9 cellular contexts compared by ENCODE assay signal in the genomic region with DNA sequence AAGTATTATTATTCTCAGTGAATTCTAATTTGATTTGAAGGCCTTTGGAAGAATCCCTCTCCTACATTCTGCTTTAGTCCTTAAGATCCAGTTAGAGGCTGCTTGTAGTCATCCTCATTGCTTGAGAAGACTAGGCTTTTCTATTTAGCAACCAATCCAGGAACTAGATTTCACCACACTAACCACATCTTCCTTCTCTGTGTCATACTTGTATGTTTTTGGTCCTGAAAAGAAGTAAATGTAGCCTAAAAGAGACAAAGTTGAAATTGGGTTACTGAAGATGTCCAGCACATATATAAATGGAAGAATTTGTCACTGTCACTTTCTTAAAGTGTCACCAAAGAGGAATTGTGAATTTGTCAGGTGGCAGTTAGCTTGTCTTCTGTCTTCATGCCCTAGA. TPM values are rescaled to one million over a fixed set of nuclear protein-coding genes. Genes with fewer than 3 reads are reported as not detected.
A peak's percentile ranks its signal among the peaks of the same experiment; 100 is the strongest.
DNase-seq lines count a peak whose midpoint lies in the region; ATAC-seq, FAIRE-seq and TF ChIP-seq lines count a peak whose summit lies in the region.
"Had no signal": no experiment of that assay in that cellular context is flagged by ENCODE, and none has a peak within 500 bp of the region (broad histone marks: within the 10 kb centered on the region; RNA-seq: fewer than 3 reads in every experiment).

No MANE protein-coding gene starts in this region.

- no peak overlapping the region for H3K4me2 ChIP-seq in GM23248 (ENCODE audit: unreplicated experiment)

- no peaks in the 10 kb centered on the region for H3K79me2 ChIP-seq in GM23248 (ENCODE audit: insufficient read depth)

- intact Hi-C loops in left lung (cut with DNase I): no loop called here

- H3K27ac ChIP-seq in GM23248 (no peak overlapping the region), left lung (peak overlapping the region in 1 of 2 donors; percentile 50)

- no peak overlapping the region for H2AFZ ChIP-seq in GM23248

- in situ Hi-C loops in GM23248 (cut with MboI): no loop called here

- CTCF ChIA-PET in HEK293T (lab: Yijun Ruan, JAX): no interaction called here

- H3K4me3 ChIP-seq in GM23248 (no peak overlapping the region), left lung (no peak overlapping the region)

- FAIRE-seq in GM12891 (lab: Jason Lieb, UNC): peak; percentile 63

- no peaks in the 10 kb centered on the region for H3K27me3 ChIP-seq in GM23248 (replicated peaks; ENCODE audit: insufficient read depth)
- H3K27me3 ChIP-seq in left lung: no peaks in the 10 kb centered on the region

- peak; percentile 52 for ATAC-seq in left lung

- 0 out of 2 replicates have a peak, but pooled peaks cover 5% of the 10 kb centered on the region for H3K4me1 ChIP-seq in GM23248 (ENCODE audit: insufficient read depth)
- H3K4me1 ChIP-seq in left lung: peaks cover 0 to 16% of the 10 kb centered on the region in 2 donors

- no peaks in the 10 kb centered on the region for H3F3A ChIP-seq in GM23248 (ENCODE audit: insufficient read depth)

- H3K36me3 ChIP-seq in GM23248 (ENCODE audit: low read depth): no peaks in the 10 kb centered on the region
- no peaks in the 10 kb centered on the region for H3K36me3 ChIP-seq in left lung

- DNase-seq in GM12891 (ENCODE audit: insufficient read length, low spot score) (no peak), GM23248 (peak; percentile 57), NOMO-1 treated with dmso at 0.1 percent for 144 hours (lab: John Stamatoyannopoulos, UW; ENCODE audit: unreplicated experiment) (peak; percentile 91), left lung (no peak), LoVo (ENCODE audit: low spot score) (no peak), middle frontal gyrus (ENCODE audit: extremely low spot score, low spot score) (no peak), HEK293T (ENCODE audit: extremely low spot score) (no peak)
- DNase-seq in activated T-cell treated with anti-CD3 and anti-CD28 coated beads, Interleukin-2, amount 50 U/mL, for 48 hours: no peak
- DNase-seq: NCI-H69 had no signal

- H3K9me3 ChIP-seq in GM23248 (ENCODE audit: low read depth) (no peaks in the 10 kb centered on the region), left lung (no peaks in the 10 kb centered on the region)

- H4K20me1 ChIP-seq in GM23248 (ENCODE audit: insufficient read depth): no peaks in the 10 kb centered on the region

- POLR2A ChIA-PET in HEK293T (lab: Yijun Ruan, JAX): no interaction called here

- TF ChIP-seq POLR2A in GM12891 (IDR thresholded peaks at IDR 0.05; ENCODE audit: low read depth, low read length): no peak

- no peaks in the 10 kb centered on the region for H3K9me2 ChIP-seq in GM23248 (ENCODE audit: insufficient read depth)

- no peak for TF ChIP-seq CTCF in left lung (IDR thresholded peaks at IDR 0.05)

- H3K9ac ChIP-seq in GM23248: no peak overlapping the region

TF ChIP-seq in GM12891, 5 proteins besides CTCF, POLR2A, EP300 and RAD21:
- TF ChIP-seq PAX5 (IDR thresholded peaks at IDR 0.05; ENCODE audit: insufficient read depth, low read length, severe bottlenecking) (no peak), TAF1 (IDR thresholded peaks at IDR 0.05; ENCODE audit: low read depth, low read length) (no peak), POU2F2 (IDR thresholded peaks at IDR 0.05; ENCODE audit: low read depth, low read length) (no peak), POLR2AphosphoS5 (IDR thresholded peaks at IDR 0.05; ENCODE audit: low read depth, low read length) (no peak), SPI1 (IDR thresholded peaks at IDR 0.05; ENCODE audit: low read depth, low read length) (0 out of 2 replicates have a peak, but pooled peaks have one; percentile 8)

TF ChIP-seq in HEK293T, 16 proteins besides CTCF, POLR2A, EP300 and RAD21:
- TF ChIP-seq BHLHE40 (IDR thresholded peaks at IDR 0.05; ENCODE audit: borderline replicate concordance): no peak

RNA-seq across cellular contexts. Expression of a gene that starts 46.6 kb away (rescaled TPM):
- 14.5 TPM for polyA plus RNA-seq in GM12891 (2012; ENCODE audit: low read depth, missing spikeins)
- not detected in 2 replicates for total RNA-seq in GM23248 (2014; rRNA removed; shearing (Covaris generic))
- polyA plus RNA-seq in GM23248 (2016; fragmentation: Nextera tagmentation; extraction: Ambion mirVana): not detected in 2 replicates
- 100 to 1,000 TPM in 1 of 2 donors, 10 to 100 TPM in 1; 13.8 to 136 TPM for total RNA-seq in left lung

RNA-seq across cellular contexts. Expression of a gene that starts 48.0 kb away (rescaled TPM):
- not detected for polyA plus RNA-seq in GM12891 (2012; ENCODE audit: low read depth, missing spikeins)
- not detected in 2 replicates for total RNA-seq in GM23248 (2014; rRNA removed; shearing (Covaris generic))
- not detected in 2 replicates for polyA plus RNA-seq in GM23248 (2016; fragmentation: Nextera tagmentation; extraction: Ambion mirVana)
- not detected for total RNA-seq in left lung

Comparison
In these comparisons a context has a peak if more than half of its experiments do, and no peak if none do; other contexts are left out.
1. DNase-seq: peak in GM23248 (single experiment) and NOMO-1 treated with dmso at 0.1 percent for 144 hours (single experiment); none in GM12891 (single experiment), left lung (0 of 2), LoVo (single experiment), middle frontal gyrus (single experiment), HEK293T (single experiment) and activated T-cell treated with anti-CD3 and anti-CD28 coated beads, Interleukin-2, amount 50 U/mL, for 48 hours (0 of 2).
2. RNA of a gene that starts 46.6 kb away (total RNA-seq): 13.8 to 136 TPM in left lung; not detected in GM23248; every median in the first group is over 10 times any median in the second.